Comparison of ENCODE assay signal across 22 cellular contexts in genomic region chr20:24787621-24788020, GRCh38.
"Had no signal": no experiment of that assay in that cellular context is flagged by ENCODE, and none has a peak within 500 bp of the region (broad histone marks: within the 10 kb centered on the region; RNA-seq: fewer than 3 reads in every experiment).

No MANE protein-coding gene starts in this region.

- H3K27me3 ChIP-seq: SJSA1 had no signal

- H3K27ac ChIP-seq: SJSA1, SK-N-MC had no signal

- H3K36me3 ChIP-seq: SJSA1 had no signal

- DNase-seq: IMR-90; Kasumi-1; KG1; MM.1S; NCI-H1092 treated with DMSO at 0.1 percent for 48 hours; NCI-H1436; NCI-H2029; NCI-H2081 treated with DMSO at 0.1 percent for 48 hours; NCI-H2171; NCI-H226; NCI-H446; NCI-H510A; NCI-H524 treated with DMSO at 0.1 percent for 48 hours; NCI-H69; NCI-H774; NK-92 treated with Interleukin-12 subunit alpha and Interleukin-12 subunit beta, amount 100 ng/mL, for 24 hours; Right ventricle myocardium superior; RPMI8226; SIG-M5 had no signal

- FAIRE-seq: RCC 7860 had no signal

- H3K9me3 ChIP-seq: SJSA1 had no signal

- H3K4me3 ChIP-seq: SJSA1, SK-N-MC had no signal

- H3K4me1 ChIP-seq: SJSA1 had no signal
